20 cellular contexts compared by ENCODE assay signal in genomic region chr13:110279684-110280083, GRCh38. TPM values are rescaled to one million over a fixed set of nuclear protein-coding genes. Genes with fewer than 3 reads are reported as not detected.
DNase-seq lines count a peak whose midpoint lies in the region; ATAC-seq and TF ChIP-seq lines count a peak whose summit lies in the region.
"Had no signal": no experiment of that assay in that cellular context is flagged by ENCODE, and none has a peak within 500 bp of the region (broad histone marks: within the 10 kb centered on the region; RNA-seq: fewer than 3 reads in every experiment).

No MANE protein-coding gene starts in this region.

- TF ChIP-seq CTCF in ascending aorta (IDR thresholded peaks at IDR 0.05) (no peak), esophagus muscularis mucosa (IDR thresholded peaks at IDR 0.05) (no peak), thoracic aorta (IDR thresholded peaks at IDR 0.05) (no peak)

- H3K9ac ChIP-seq in rectal smooth muscle tissue (ENCODE audit: low read length), result no peak overlapping the region

- H3K27ac ChIP-seq in ascending aorta (peak overlapping the region; percentile 63 to 82), esophagus muscularis mucosa (replicated peaks in 1 of 4) (peak overlapping the region; percentile 32 to 99 (median 62)), rectal smooth muscle tissue (ENCODE audit: low read depth, low read length) (peak overlapping the region; percentile 62), thoracic aorta (peak overlapping the region; percentile 43 to 66)
- no peak overlapping the region for H3K27ac ChIP-seq in effector memory CD4-positive, alpha-beta T cell (ENCODE audit: insufficient read depth, low read length, poor library complexity, severe bottlenecking)
- H3K27ac ChIP-seq: HL-60 had no signal

- H3K4me1 ChIP-seq in ascending aorta, result peaks cover 3 to 58% of the 10 kb centered on the region in 2 donors
- H3K4me1 ChIP-seq in esophagus muscularis mucosa, result peaks cover 83 to 100% (median 100%) of the 10 kb centered on the region in 4 donors
- peaks cover 38% of the 10 kb centered on the region for H3K4me1 ChIP-seq in rectal smooth muscle tissue (ENCODE audit: control insufficient read depth, insufficient read depth, low read length)
- H3K4me1 ChIP-seq in thoracic aorta (ENCODE audit: control insufficient read depth in 1 of 2, low read depth in 2 of 2), result peaks cover 17 to 97% of the 10 kb centered on the region in 2 donors
- H3K4me1 ChIP-seq in effector memory CD4-positive, alpha-beta T cell (ENCODE audit: control insufficient read depth, insufficient read depth, low read length, poor library complexity, severe bottlenecking), result no peaks in the 10 kb centered on the region
- H3K4me1 ChIP-seq: BE2C had no signal

- no peak for TF ChIP-seq EP300 in esophagus muscularis mucosa (IDR thresholded peaks at IDR 0.05)

- H3K27me3 ChIP-seq in ascending aorta (no peaks in the 10 kb centered on the region), esophagus muscularis mucosa (no peaks in the 10 kb centered on the region), rectal smooth muscle tissue (ENCODE audit: control insufficient read depth, insufficient read depth, low read length) (no peaks in the 10 kb centered on the region), thoracic aorta (replicated peaks; ENCODE audit: insufficient read depth) (no peaks in the 10 kb centered on the region)
- no peaks in the 10 kb centered on the region for H3K27me3 ChIP-seq in effector memory CD4-positive, alpha-beta T cell (replicated peaks; ENCODE audit: control insufficient read depth, insufficient read depth, low read length, poor library complexity, severe bottlenecking)

- H3K9me3 ChIP-seq in ascending aorta (no peaks in the 10 kb centered on the region), esophagus muscularis mucosa (no peaks in the 10 kb centered on the region), thoracic aorta (no peaks in the 10 kb centered on the region)
- H3K9me3 ChIP-seq in effector memory CD4-positive, alpha-beta T cell (ENCODE audit: control insufficient read depth, low read length), result no peaks in the 10 kb centered on the region
- H3K9me3 ChIP-seq: BE2C had no signal

- H3K36me3 ChIP-seq in ascending aorta (no peaks in the 10 kb centered on the region), esophagus muscularis mucosa (no peaks in the 10 kb centered on the region), rectal smooth muscle tissue (ENCODE audit: control insufficient read depth, insufficient read depth, low read length) (no peaks in the 10 kb centered on the region), thoracic aorta (no peaks in the 10 kb centered on the region)
- no peaks in the 10 kb centered on the region for H3K36me3 ChIP-seq in effector memory CD4-positive, alpha-beta T cell (ENCODE audit: control insufficient read depth, insufficient read depth, low read length)
- H3K36me3 ChIP-seq: BE2C had no signal

- no peak for TF ChIP-seq POLR2A in esophagus muscularis mucosa (IDR thresholded peaks at IDR 0.05; ENCODE audit: low read depth)

- 77% methylated on average over 4 of the region's 4 CpGs for WGBS in esophagus muscularis mucosa

- ATAC-seq in thoracic aorta (ENCODE audit: insufficient number of reproducible peaks, low FRiP score, low read depth), result no peak
- ATAC-seq: CD8-positive, alpha-beta T cell; Panc1 had no signal

- peak in 1 of 2 donors; percentile 52 for DNase-seq in ascending aorta (ENCODE audit: low spot score in 2 of 2)
- no peak for DNase-seq in esophagus muscularis mucosa (ENCODE audit: extremely low spot score)
- no peak for DNase-seq in thoracic aorta (ENCODE audit: low spot score)
- no peak for DNase-seq in HK-2 (ENCODE audit: unreplicated experiment)
- no peak for DNase-seq in CD1c-positive myeloid dendritic cell (ENCODE audit: extremely low spot score)
- no peak for DNase-seq in NCI-H2227 treated with DMSO at 0.1 percent for 48 hours (lab: John Stamatoyannopoulos, UW)
- no peak for DNase-seq in effector memory CD4-positive, alpha-beta T cell
- DNase-seq: BE2C; CD8-positive, alpha-beta T cell; GF-D8; GOT3; KBM-7; NCI-H1048; NCI-H1694; NCI-H2107; NCI-H69; Right ventricle myocardium superior had no signal

- H3K4me3 ChIP-seq in ascending aorta (no peak overlapping the region), esophagus muscularis mucosa (no peak overlapping the region), rectal smooth muscle tissue (ENCODE audit: low read length) (no peak overlapping the region), thoracic aorta (no peak overlapping the region)
- no peak overlapping the region for H3K4me3 ChIP-seq in effector memory CD4-positive, alpha-beta T cell (ENCODE audit: insufficient read depth, low read depth, low read length, poor library complexity, severe bottlenecking)

- intact Hi-C loops in ascending aorta (cut with DNase I) (no loop called here), esophagus muscularis mucosa (cut with DNase I) (no loop called here)

RNA-seq across cellular contexts. Expression of gene COL4A1, which starts 27.3 kb away (rescaled TPM):
- total RNA-seq in ascending aorta (756 TPM), esophagus muscularis mucosa (100 to 1,000 TPM; 328 to 578 (median 405) TPM), thoracic aorta (100 to 1,000 TPM; 505 to 852 TPM)
- total RNA-seq: CD8-positive, alpha-beta T cell had no signal

RNA-seq across cellular contexts. Expression of gene COL4A2, which starts 27.4 kb away (rescaled TPM):
- total RNA-seq in ascending aorta (1,227 TPM), esophagus muscularis mucosa (100 to 1,000 TPM; 419 to 931 (median 555) TPM), thoracic aorta (1,000 to 10,000 TPM in 1 of 2 donors, 100 to 1,000 TPM in 1; 999 to 1,135 TPM)
- total RNA-seq: CD8-positive, alpha-beta T cell had no signal
